In the genomic region with DNA sequence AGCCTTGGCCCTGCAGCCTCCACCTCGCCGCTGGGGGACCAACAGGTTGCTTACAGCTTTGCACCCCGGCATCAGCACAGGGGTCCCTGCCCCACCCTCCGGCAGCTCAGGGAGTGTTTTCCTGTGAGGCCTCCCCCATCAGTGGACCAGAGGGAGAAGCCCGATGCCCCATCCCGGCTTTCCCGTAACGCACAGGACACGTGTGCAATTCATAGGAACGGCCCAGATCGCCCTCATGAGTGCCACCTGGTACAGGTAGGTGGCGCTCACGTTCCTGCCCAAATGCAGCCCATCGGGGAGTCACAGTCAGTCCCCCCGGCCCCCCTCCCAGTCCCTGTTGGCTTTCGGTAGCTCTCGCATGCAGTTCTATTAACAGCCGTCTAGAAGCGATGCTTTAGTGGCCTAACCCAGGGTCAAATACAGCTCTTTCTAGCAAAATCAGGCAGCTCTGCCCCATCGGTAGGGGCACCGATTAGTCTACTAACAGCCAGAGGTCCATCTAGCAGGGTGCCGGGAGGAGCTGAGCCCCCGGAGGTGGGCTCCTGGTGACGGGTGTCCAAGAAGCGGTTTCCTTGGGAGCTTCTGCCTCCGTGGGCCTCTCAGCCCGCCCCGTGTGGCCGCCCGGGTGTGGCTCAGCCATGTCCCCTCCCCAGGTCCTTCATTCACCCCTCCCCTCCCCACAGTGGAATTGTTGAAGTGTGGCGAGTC, we compare ENCODE assay signal across 9 cellular contexts. TPM values are rescaled to one million over a fixed set of nuclear protein-coding genes. Genes with fewer than 3 reads are reported as not detected.
A peak's percentile ranks its signal among the peaks of the same experiment; 100 is the strongest.
DNase-seq lines count a peak whose midpoint lies in the region; ATAC-seq, FAIRE-seq and TF ChIP-seq lines count a peak whose summit lies in the region.
"Had no signal": no experiment of that assay in that cellular context is flagged by ENCODE, and none has a peak within 500 bp of the region (broad histone marks: within the 10 kb centered on the region; RNA-seq: fewer than 3 reads in every experiment).

No MANE protein-coding gene starts in this region.

- H3K27me3 Mint-ChIP-seq in WTC11 (ENCODE audit: low read depth), result peaks cover 3% of the 10 kb centered on the region; the same call in 1 of the 2 replicates

- H3K9me3 Mint-ChIP-seq in WTC11, result no peaks in the 10 kb centered on the region

- CTCF ChIA-PET in WTC11 (lab: Charles Lee), result interaction anchor here (0.5 to 10.3 kb wide), 77 partner anchors 11 to 691 kb away, joined by 3 to 275 read pairs (median 4); a partner anchor contains a TSS

- H3K27ac ChIP-seq in C4-2B, result no peak overlapping the region
- H3K27ac ChIP-seq in keratinocyte (ENCODE audit: control insufficient read depth, insufficient read depth, low read length), result no peak overlapping the region
- H3K27ac ChIP-seq: tibial artery had no signal

- no peaks in the 10 kb centered on the region for H3K4me1 ChIP-seq in keratinocyte (ENCODE audit: control insufficient read depth, extremely low read depth, insufficient read depth, low read length)
- H3K4me1 ChIP-seq: tibial artery had no signal

- dilution Hi-C loops in keratinocyte (cut with MboI; ENCODE audit: extremely low pct_ligation_motif_present, low sequenced_read_pairs), result no loop called here

- H2AFZ ChIP-seq in keratinocyte (ENCODE audit: control insufficient read depth, low read length), result no peak overlapping the region

- no peak for FAIRE-seq in keratinocyte (lab: Jason Lieb, UNC)

- no peak overlapping the region for H3K4me3 ChIP-seq in keratinocyte (ENCODE audit: control insufficient read depth in 2 of 3, extremely low read depth in 1 of 3, insufficient read depth in 2 of 3, low read depth in 1 of 3, low read length in 3 of 3)
- H3K4me3 ChIP-seq: tibial artery had no signal

- TF ChIP-seq CTCF in C4-2B (conservative IDR thresholded peaks at IDR 0.05) (peak; percentile 81), WTC11 (IDR thresholded peaks at IDR 0.05) (peak; percentile 54; the same call in 1 of the 2 replicates), keratinocyte (optimal IDR thresholded peaks at IDR 0.05 in 1 of 3, IDR thresholded peaks at IDR 0.05 in 1 of 3, conservative IDR thresholded peaks at IDR 0.05 in 1 of 3; ENCODE audit: extremely low read depth in 1 of 3, insufficient read depth in 2 of 3, low read length in 3 of 3) (peak; percentile 29 to 63 (median 44))

- peaks cover 0 to 7% of the 10 kb centered on the region in 2 experiments for H3K36me3 ChIP-seq in keratinocyte (ENCODE audit: control insufficient read depth in 2 of 2, extremely low read depth in 1 of 2, insufficient read depth in 2 of 2, low read length in 2 of 2)

- peaks cover 8% of the 10 kb centered on the region for H3K36me3 Mint-ChIP-seq in WTC11

- DNase-seq in HT-29 (ENCODE audit: low spot score), result peak; percentile 62
- DNase-seq in WTC11 (ENCODE audit: low spot score), result peak; percentile 86
- no peak for DNase-seq in keratinocyte (ENCODE audit: low read depth, low spot score)
- DNase-seq in HPDE6-E6E7 (ENCODE audit: extremely low spot score), result no peak
- DNase-seq in stimulated activated naive CD4-positive, alpha-beta T cell treated with Interleukin-2 at 50 U/mL for 16 hours (lab: John Stamatoyannopoulos, UW), result no peak
- no peak for DNase-seq in NCI-H510A (lab: John Stamatoyannopoulos, UW)

- H3K9me3 ChIP-seq in keratinocyte (ENCODE audit: control insufficient read depth, low read depth, low read length), result no peaks in the 10 kb centered on the region
- H3K9me3 ChIP-seq: tibial artery had no signal

- no peaks in the 10 kb centered on the region for H3K79me2 ChIP-seq in keratinocyte (ENCODE audit: control insufficient read depth, insufficient read depth, low read length)

- no peaks in the 10 kb centered on the region for H4K20me1 ChIP-seq in keratinocyte (ENCODE audit: control insufficient read depth, extremely low read depth, insufficient read depth, low read length)

- POLR2A ChIA-PET in WTC11 (lab: Charles Lee), result interaction anchor here (0.5 to 0.6 kb wide), 2 partner anchors 145 to 252 kb away, joined by 3 to 7 read pairs; a partner anchor contains a TSS

- H3K9me1 ChIP-seq in keratinocyte (ENCODE audit: control insufficient read depth, extremely low read depth, insufficient read depth, low read length), result no peaks in the 10 kb centered on the region

- no peak overlapping the region for H3K9ac ChIP-seq in keratinocyte (ENCODE audit: control insufficient read depth, extremely low read depth, insufficient read depth, low read length)

- H3K27ac Mint-ChIP-seq in WTC11, result no peak overlapping the region

- peak; percentile 83 for ATAC-seq in WTC11
- no peak for ATAC-seq in HG03175 (IDR thresholded peaks at IDR 0.05; ENCODE audit: unreplicated experiment)

- peaks cover 5% of the 10 kb centered on the region; the same call in 1 of the 2 replicates for H3K4me1 Mint-ChIP-seq in WTC11

- H3K4me3 Mint-ChIP-seq in WTC11, result peak overlapping the region; percentile 41

- H3K4me2 ChIP-seq in keratinocyte (ENCODE audit: control insufficient read depth, extremely low read depth, insufficient read depth, low read depth, low read length), result no peak overlapping the region

- H3K27me3 ChIP-seq in keratinocyte (ENCODE audit: control insufficient read depth, extremely low read depth, insufficient read depth, low read length), result no peaks in the 10 kb centered on the region

TF ChIP-seq in WTC11, 78 proteins besides CTCF, POLR2A, EP300 and RAD21 (continues in another document):
- no peak for TF ChIP-seq ATF1 (CRISPR knock-in tag; IDR thresholded peaks at IDR 0.05)
- TF ChIP-seq, protein P1, sequence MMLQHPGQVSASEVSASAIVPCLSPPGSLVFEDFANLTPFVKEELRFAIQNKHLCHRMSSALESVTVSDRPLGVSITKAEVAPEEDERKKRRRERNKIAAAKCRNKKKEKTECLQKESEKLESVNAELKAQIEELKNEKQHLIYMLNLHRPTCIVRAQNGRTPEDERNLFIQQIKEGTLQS (CRISPR knock-in tag; conservative IDR thresholded peaks at IDR 0.05), result no peak
- TF ChIP-seq GTF2I (CRISPR knock-in tag; conservative IDR thresholded peaks at IDR 0.05), result no peak
- no peak for TF ChIP-seq TCF7 (CRISPR knock-in tag; IDR thresholded peaks at IDR 0.05; ENCODE audit: low read depth)
- no peak for TF ChIP-seq ZNF121 (CRISPR knock-in tag; IDR thresholded peaks at IDR 0.05)
- TF ChIP-seq NR2C2 (CRISPR knock-in tag; IDR thresholded peaks at IDR 0.05), result no peak
- no peak for TF ChIP-seq ZNF396 (CRISPR knock-in tag; IDR thresholded peaks at IDR 0.05; ENCODE audit: borderline replicate concordance)
- no peak for TF ChIP-seq ZBTB21 (CRISPR knock-in tag; IDR thresholded peaks at IDR 0.05; ENCODE audit: borderline replicate concordance)
- TF ChIP-seq PRRX2 (CRISPR knock-in tag; IDR thresholded peaks at IDR 0.05), result no peak
- TF ChIP-seq ZNF671 (CRISPR knock-in tag; IDR thresholded peaks at IDR 0.05), result no peak
- TF ChIP-seq ZNF263 (CRISPR knock-in tag; IDR thresholded peaks at IDR 0.05; ENCODE audit: low read depth), result no peak
- no peak for TF ChIP-seq ZNF219 (CRISPR knock-in tag; IDR thresholded peaks at IDR 0.05; ENCODE audit: borderline replicate concordance)
- TF ChIP-seq, protein P2, sequence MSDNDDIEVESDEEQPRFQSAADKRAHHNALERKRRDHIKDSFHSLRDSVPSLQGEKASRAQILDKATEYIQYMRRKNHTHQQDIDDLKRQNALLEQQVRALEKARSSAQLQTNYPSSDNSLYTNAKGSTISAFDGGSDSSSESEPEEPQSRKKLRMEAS (CRISPR knock-in tag; IDR thresholded peaks at IDR 0.05), result peak; percentile 44; the same call in 1 of the 2 replicates
- TF ChIP-seq, protein P3, sequence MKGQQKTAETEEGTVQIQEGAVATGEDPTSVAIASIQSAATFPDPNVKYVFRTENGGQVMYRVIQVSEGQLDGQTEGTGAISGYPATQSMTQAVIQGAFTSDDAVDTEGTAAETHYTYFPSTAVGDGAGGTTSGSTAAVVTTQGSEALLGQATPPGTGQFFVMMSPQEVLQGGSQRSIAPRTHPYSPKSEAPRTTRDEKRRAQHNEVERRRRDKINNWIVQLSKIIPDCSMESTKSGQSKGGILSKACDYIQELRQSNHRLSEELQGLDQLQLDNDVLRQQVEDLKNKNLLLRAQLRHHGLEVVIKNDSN (CRISPR knock-in tag; IDR thresholded peaks at IDR 0.05), result peak; percentile 71; the same call in 1 of the 2 replicates
- TF ChIP-seq NR3C1 (CRISPR knock-in tag; conservative IDR thresholded peaks at IDR 0.05; ENCODE audit: low read depth), result no peak
- TF ChIP-seq, protein P4, sequence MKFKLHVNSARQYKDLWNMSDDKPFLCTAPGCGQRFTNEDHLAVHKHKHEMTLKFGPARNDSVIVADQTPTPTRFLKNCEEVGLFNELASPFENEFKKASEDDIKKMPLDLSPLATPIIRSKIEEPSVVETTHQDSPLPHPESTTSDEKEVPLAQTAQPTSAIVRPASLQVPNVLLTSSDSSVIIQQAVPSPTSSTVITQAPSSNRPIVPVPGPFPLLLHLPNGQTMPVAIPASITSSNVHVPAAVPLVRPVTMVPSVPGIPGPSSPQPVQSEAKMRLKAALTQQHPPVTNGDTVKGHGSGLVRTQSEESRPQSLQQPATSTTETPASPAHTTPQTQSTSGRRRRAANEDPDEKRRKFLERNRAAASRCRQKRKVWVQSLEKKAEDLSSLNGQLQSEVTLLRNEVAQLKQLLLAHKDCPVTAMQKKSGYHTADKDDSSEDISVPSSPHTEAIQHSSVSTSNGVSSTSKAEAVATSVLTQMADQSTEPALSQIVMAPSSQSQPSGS (CRISPR knock-in tag; IDR thresholded peaks at IDR 0.05; ENCODE audit: borderline replicate concordance, low read depth), result no peak
- TF ChIP-seq, protein P5, sequence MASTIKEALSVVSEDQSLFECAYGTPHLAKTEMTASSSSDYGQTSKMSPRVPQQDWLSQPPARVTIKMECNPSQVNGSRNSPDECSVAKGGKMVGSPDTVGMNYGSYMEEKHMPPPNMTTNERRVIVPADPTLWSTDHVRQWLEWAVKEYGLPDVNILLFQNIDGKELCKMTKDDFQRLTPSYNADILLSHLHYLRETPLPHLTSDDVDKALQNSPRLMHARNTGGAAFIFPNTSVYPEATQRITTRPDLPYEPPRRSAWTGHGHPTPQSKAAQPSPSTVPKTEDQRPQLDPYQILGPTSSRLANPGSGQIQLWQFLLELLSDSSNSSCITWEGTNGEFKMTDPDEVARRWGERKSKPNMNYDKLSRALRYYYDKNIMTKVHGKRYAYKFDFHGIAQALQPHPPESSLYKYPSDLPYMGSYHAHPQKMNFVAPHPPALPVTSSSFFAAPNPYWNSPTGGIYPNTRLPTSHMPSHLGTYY (CRISPR knock-in tag; IDR thresholded peaks at IDR 0.05), result no peak

RNA-seq across cellular contexts. Expression of a gene that starts 48.4 kb away (rescaled TPM):
- 34.6 and 41.5 TPM in 2 replicates for total RNA-seq in HT-29 (2014; rRNA removed; shearing (Covaris generic))
- total RNA-seq in WTC11 (2021), result 41.6 to 43.5 TPM (median 42.9 TPM) in 3 replicates
- polyA plus RNA-seq in keratinocyte, result 17.4 to 24.7 TPM (median 19.4 TPM) in 3 replicates
- 15.9 TPM for polyA plus RNA-seq in keratinocyte (2011; ENCODE audit: low read depth)
- polyA plus RNA-seq in keratinocyte (2011; cell fraction: cytosol; rRNA removed), result 16.3 and 18.8 TPM in 2 replicates
- 39.1 and 49.9 TPM in 2 replicates for polyA plus RNA-seq in keratinocyte (2011; cell fraction: nucleus; rRNA removed)
- polyA plus RNA-seq in keratinocyte (2012; ENCODE audit: low replicate concordance), result 24.8 and 58.6 TPM in 2 replicates
- 10.3 to 28.8 TPM (median 15.3 TPM) in 3 replicates for polyA minus RNA-seq in keratinocyte
- polyA minus RNA-seq in keratinocyte (2011; cell fraction: cytosol; rRNA and poly(A)+ RNA removed), result 22.8 TPM
- polyA minus RNA-seq in keratinocyte (2011; cell fraction: nucleus; rRNA and poly(A)+ RNA removed), result 20.5 and 28.0 TPM in 2 replicates

Comparison
In these comparisons a context has a peak if more than half of its experiments do, and no peak if none do; other contexts are left out.
1. DNase-seq: peak in HT-29 (single experiment) and WTC11 (single experiment); none in keratinocyte (single experiment), HPDE6-E6E7 (single experiment), stimulated activated naive CD4-positive, alpha-beta T cell treated with Interleukin-2 at 50 U/mL for 16 hours (single experiment) and NCI-H510A (single experiment).
2. Peak in every context shown above with its lines, with median percentiles within 50 percentile points of each other: CTCF ChIP-seq.